ENCODE assay signal across 20 cellular contexts in genomic region chr1:170063109-170063826, GRCh38. TPM values are rescaled to one million over a fixed set of nuclear protein-coding genes. Genes with fewer than 3 reads are reported as not detected.
DNase-seq lines count a peak whose midpoint lies in the region; ATAC-seq, FAIRE-seq and TF ChIP-seq lines count a peak whose summit lies in the region.
"Had no signal": no experiment of that assay in that cellular context is flagged by ENCODE, and none has a peak within 500 bp of the region (broad histone marks: within the 10 kb centered on the region; RNA-seq: fewer than 3 reads in every experiment).

No MANE protein-coding gene starts in this region.

- H3K36me3 ChIP-seq in bronchial epithelial cell (ENCODE audit: control insufficient read depth, insufficient read depth, low read length), result no peaks in the 10 kb centered on the region
- H3K36me3 ChIP-seq: neutrophil had no signal

- ATAC-seq in left colon (peak; percentile 32), GM18867 (IDR thresholded peaks at IDR 0.05; ENCODE audit: unreplicated experiment) (no peak)
- ATAC-seq: left lobe of liver, right cardiac atrium had no signal

- peak; percentile 9 for DNase-seq in DMS53 treated with DMSO at 0.1 percent for 48 hours (lab: John Stamatoyannopoulos, UW; ENCODE audit: unreplicated experiment)
- DNase-seq in LoVo (ENCODE audit: low spot score), result peak; percentile 47
- peak; percentile 88 for DNase-seq in bronchial epithelial cell (ENCODE audit: low read depth)
- no peak for DNase-seq in left colon
- no peak for DNase-seq in putamen (ENCODE audit: low spot score)
- DNase-seq in Ammon's horn (ENCODE audit: low spot score), result no peak
- no peak for DNase-seq in GM13976 (ENCODE audit: low spot score)
- DNase-seq: activated CD4-positive, CD25-positive, alpha-beta regulatory T cell treated with anti-CD3 and anti-CD28 coated beads, Interleukin-2, amount 50 U/mL, for 72 hours; activated CD8-positive, alpha-beta memory T cell treated with anti-CD3 and anti-CD28 coated beads, Interleukin-2, amount 50 U/mL, for 4 hours; dermis blood vessel endothelial cell; hypothalamus; KBM-7; NCI-H1417; right cardiac atrium; SHP77; stimulated activated CD4-positive, alpha-beta T cell treated with anti-CD3 and anti-CD28 coated beads, Interleukin-2, amount 100 ng/mL, for 24 hours had no signal

- FAIRE-seq in bronchial epithelial cell (lab: Jason Lieb, UNC), result peak; percentile 66
- FAIRE-seq: GM19239 had no signal

- in situ Hi-C loops in GM13976 (cut with MboI; ENCODE audit: low sequenced_read_pairs, unreplicated experiment), result no loop called here

- no peaks in the 10 kb centered on the region for H3K27me3 ChIP-seq in bronchial epithelial cell (ENCODE audit: control insufficient read depth, insufficient read depth, low read length)
- H3K27me3 ChIP-seq: neutrophil had no signal

- H3K4me3 ChIP-seq in bronchial epithelial cell (ENCODE audit: low read depth, low read length), result no peak overlapping the region

- intact Hi-C loops in left colon (cut with DNase I, micrococcal nuclease), result no loop called here

- TF ChIP-seq CTCF in bronchial epithelial cell (IDR thresholded peaks at IDR 0.05; ENCODE audit: insufficient read depth, low read length, severe bottlenecking) (no peak), GM13976 (IDR thresholded peaks at IDR 0.05; ENCODE audit: borderline replicate concordance, control extremely low read depth, extremely low read depth, insufficient read depth, missing control alignments) (no peak)

RNA-seq across cellular contexts. Expression of gene KIFAP3, which starts 11.2 kb away (rescaled TPM):
- total RNA-seq in bronchial epithelial cell (11.1 and 15.7 TPM in 2 replicates), left colon (10 to 100 TPM; 20.6 to 38.2 TPM)

Comparison
In these comparisons a context has a peak if more than half of its experiments do, and no peak if none do; other contexts are left out.
1. DNase-seq: peak in DMS53 treated with DMSO at 0.1 percent for 48 hours (single experiment), LoVo (single experiment) and bronchial epithelial cell (single experiment); none in left colon (0 of 2), putamen (single experiment), Ammon's horn (single experiment) and GM13976 (single experiment).